ENCODE assay signal across 14 cellular contexts in genomic region chrX:13703135-13703534, GRCh38. TPM values are rescaled to one million over a fixed set of nuclear protein-coding genes. Genes with fewer than 3 reads are reported as not detected.
A peak's percentile ranks its signal among the peaks of the same experiment; 100 is the strongest.
DNase-seq lines count a peak whose midpoint lies in the region; ATAC-seq lines count a peak whose summit lies in the region.
"Had no signal": no experiment of that assay in that cellular context is flagged by ENCODE, and none has a peak within 500 bp of the region (broad histone marks: within the 10 kb centered on the region; RNA-seq: fewer than 3 reads in every experiment).

No MANE protein-coding gene starts in this region.

- peak overlapping the region; percentile 80 for H3K27ac Mint-ChIP-seq in stimulated activated naive CD8-positive, alpha-beta T cell treated with anti-CD3 and anti-CD28 coated beads, Interleukin-15, Interleukin-2, amounts not matched to agents 100 ng/mL and 50 ng/mL, for 24 hours
- H3K27ac Mint-ChIP-seq in stimulated activated naive CD8-positive, alpha-beta T cell treated with anti-CD3 and anti-CD28 coated beads, Interleukin-15, amount 100 ng/mL, for 72 hours: no peak overlapping the region
- peak overlapping the region; percentile 32 to 86 (median 65) for H3K27ac Mint-ChIP-seq in immature natural killer cell

- peaks cover 59% of the 10 kb centered on the region for H3K4me1 Mint-ChIP-seq in stimulated activated naive CD8-positive, alpha-beta T cell treated with anti-CD3 and anti-CD28 coated beads, Interleukin-15, Interleukin-2, amounts not matched to agents 100 ng/mL and 50 ng/mL, for 24 hours (ENCODE audit: low read depth)
- H3K4me1 Mint-ChIP-seq in stimulated activated naive CD8-positive, alpha-beta T cell treated with anti-CD3 and anti-CD28 coated beads, Interleukin-15, amount 100 ng/mL, for 72 hours: peaks cover 46% of the 10 kb centered on the region
- peaks cover 67 to 82% of the 10 kb centered on the region in 2 donors for H3K4me1 Mint-ChIP-seq in immature natural killer cell

- H3K27me3 Mint-ChIP-seq in stimulated activated naive CD8-positive, alpha-beta T cell treated with anti-CD3 and anti-CD28 coated beads, Interleukin-15, Interleukin-2, amounts not matched to agents 100 ng/mL and 50 ng/mL, for 24 hours: no peaks in the 10 kb centered on the region
- no peaks in the 10 kb centered on the region for H3K27me3 Mint-ChIP-seq in stimulated activated naive CD8-positive, alpha-beta T cell treated with anti-CD3 and anti-CD28 coated beads, Interleukin-15, amount 100 ng/mL, for 72 hours
- H3K27me3 Mint-ChIP-seq in immature natural killer cell (ENCODE audit: low read depth in 3 of 3): peaks cover 1 to 3% (median 2%) of the 10 kb centered on the region in 3 donors

- peaks cover 39% of the 10 kb centered on the region for H3K36me3 Mint-ChIP-seq in stimulated activated naive CD8-positive, alpha-beta T cell treated with anti-CD3 and anti-CD28 coated beads, Interleukin-15, Interleukin-2, amounts not matched to agents 100 ng/mL and 50 ng/mL, for 24 hours (ENCODE audit: low read depth)
- peaks cover 4 to 11% (median 4%) of the 10 kb centered on the region in 3 donors for H3K36me3 Mint-ChIP-seq in immature natural killer cell

- H3K4me3 Mint-ChIP-seq in stimulated activated naive CD8-positive, alpha-beta T cell treated with anti-CD3 and anti-CD28 coated beads, Interleukin-15, Interleukin-2, amounts not matched to agents 100 ng/mL and 50 ng/mL, for 24 hours: no peak overlapping the region
- no peak overlapping the region for H3K4me3 Mint-ChIP-seq in stimulated activated naive CD8-positive, alpha-beta T cell treated with anti-CD3 and anti-CD28 coated beads, Interleukin-15, amount 100 ng/mL, for 72 hours
- peak overlapping the region in 1 of 5 donors; percentile 34 for H3K4me3 Mint-ChIP-seq in immature natural killer cell

- ATAC-seq in activated CD4-positive, CD25-positive, alpha-beta regulatory T cell treated with anti-CD3 and anti-CD28 coated beads, Interleukin-2, amount 50 U/mL, for 24 hours: peak; percentile 38 to 44
- ATAC-seq in stimulated activated naive CD8-positive, alpha-beta T cell treated with anti-CD3 and anti-CD28 coated beads, Interleukin-15, amount 100 ng/mL, for 72 hours: no peak
- ATAC-seq in GM21367 (IDR thresholded peaks at IDR 0.05; ENCODE audit: unreplicated experiment): no peak
- ATAC-seq: Panc1 had no signal

- no peak for DNase-seq in activated CD4-positive, CD25-positive, alpha-beta regulatory T cell treated with anti-CD3 and anti-CD28 coated beads, Interleukin-2, amount 50 U/mL, for 72 hours
- no peak for DNase-seq in stimulated activated naive CD8-positive, alpha-beta T cell treated with anti-CD3 and anti-CD28 coated beads, Interleukin-15, amount 100 ng/mL, for 72 hours
- no peak for DNase-seq in immature natural killer cell
- no peak for DNase-seq in iPS-NIHi11 (ENCODE audit: low spot score)
- no peak for DNase-seq in NCI-H510A (lab: John Stamatoyannopoulos, UW)
- DNase-seq: DMS 273 treated with DMSO at 0.1 percent for 48 hours, GF-D8, NCI-H1048, NCI-H146, NCI-H2081 had no signal

- no peaks in the 10 kb centered on the region for H3K9me3 Mint-ChIP-seq in stimulated activated naive CD8-positive, alpha-beta T cell treated with anti-CD3 and anti-CD28 coated beads, Interleukin-15, Interleukin-2, amounts not matched to agents 100 ng/mL and 50 ng/mL, for 24 hours
- H3K9me3 Mint-ChIP-seq in stimulated activated naive CD8-positive, alpha-beta T cell treated with anti-CD3 and anti-CD28 coated beads, Interleukin-15, amount 100 ng/mL, for 72 hours: no peaks in the 10 kb centered on the region
- H3K9me3 Mint-ChIP-seq in immature natural killer cell: no peaks in the 10 kb centered on the region

RNA-seq across cellular contexts. Expression of gene RAB9A, which starts 14.2 kb away (rescaled TPM):
- polyA plus RNA-seq in immature natural killer cell: 10 to 100 TPM; 45.8 to 70.2 (median 48.0) TPM

RNA-seq across cellular contexts. Expression of gene TRAPPC2, which starts 31.3 kb away (rescaled TPM):
- polyA plus RNA-seq in immature natural killer cell: 10 to 100 TPM; 48.8 to 60.1 (median 55.4) TPM

RNA-seq across cellular contexts. Expression of gene OFD1, which starts 31.4 kb away (rescaled TPM):
- polyA plus RNA-seq in immature natural killer cell: 10 to 100 TPM in 2 of 3 donors, 1 to 10 TPM in 1; 7.5 to 42.1 (median 22.6) TPM

RNA-seq across cellular contexts. Expression of gene TCEANC, which starts 50.2 kb away (rescaled TPM):
- 10 to 100 TPM in 1 of 3 donors, 1 to 10 TPM in 2; 5.8 to 10.8 (median 7.1) TPM for polyA plus RNA-seq in immature natural killer cell

Comparison
In these comparisons a context has a peak if more than half of its experiments do, and no peak if none do; other contexts are left out.
1. H3K27ac Mint-ChIP-seq: peak in stimulated activated naive CD8-positive, alpha-beta T cell treated with anti-CD3 and anti-CD28 coated beads, Interleukin-15, Interleukin-2, amounts not matched to agents 100 ng/mL and 50 ng/mL, for 24 hours (single experiment) and immature natural killer cell (6 of 6); none in stimulated activated naive CD8-positive, alpha-beta T cell treated with anti-CD3 and anti-CD28 coated beads, Interleukin-15, amount 100 ng/mL, for 72 hours (0 of 2).
2. ATAC-seq: peak in activated CD4-positive, CD25-positive, alpha-beta regulatory T cell treated with anti-CD3 and anti-CD28 coated beads, Interleukin-2, amount 50 U/mL, for 24 hours (2 of 2); none in stimulated activated naive CD8-positive, alpha-beta T cell treated with anti-CD3 and anti-CD28 coated beads, Interleukin-15, amount 100 ng/mL, for 72 hours (single experiment) and GM21367 (single experiment).